In the genomic region with DNA sequence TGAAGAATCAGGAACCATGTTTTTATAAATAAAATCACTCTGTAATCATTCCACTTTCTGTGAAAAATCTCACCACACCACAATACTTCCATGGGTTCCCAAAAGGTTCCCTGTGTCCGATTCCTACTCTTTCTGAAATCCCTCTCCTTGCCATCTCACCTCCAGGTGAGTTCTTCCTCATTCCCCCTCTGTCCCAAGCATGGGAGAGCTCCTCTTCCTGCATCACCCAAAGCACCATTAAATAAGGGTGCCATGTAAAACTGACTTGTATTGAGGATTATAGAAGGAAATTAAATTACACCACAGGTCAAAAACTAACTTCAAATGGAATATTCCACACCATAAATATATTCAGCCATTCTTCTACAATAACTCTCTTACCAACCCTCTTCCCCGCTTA, we compare ENCODE assay signal across 8 cellular contexts.
"Had no signal": no experiment of that assay in that cellular context is flagged by ENCODE, and none has a peak within 500 bp of the region (broad histone marks: within the 10 kb centered on the region; RNA-seq: fewer than 3 reads in every experiment).

No MANE protein-coding gene starts in this region.

- H3K4me2 ChIP-seq: KMS-11 had no signal

- ATAC-seq: HepG2 had no signal

- H3K27ac ChIP-seq: GM23248, HL-60, KMS-11 had no signal

- H3K27ac Mint-ChIP-seq: IgD-negative memory B cell had no signal

- H3K4me3 Mint-ChIP-seq: IgD-negative memory B cell had no signal

- H3K4me3 ChIP-seq: GM23248 had no signal

- DNase-seq: GM23248, H7, HCEC 1CT, KBM-7 had no signal

- H3K4me1 Mint-ChIP-seq: IgD-negative memory B cell had no signal

- H2AFZ ChIP-seq: GM23248 had no signal

- H3K36me3 Mint-ChIP-seq: IgD-negative memory B cell had no signal
